34 cellular contexts compared by ENCODE assay signal in the genomic region with DNA sequence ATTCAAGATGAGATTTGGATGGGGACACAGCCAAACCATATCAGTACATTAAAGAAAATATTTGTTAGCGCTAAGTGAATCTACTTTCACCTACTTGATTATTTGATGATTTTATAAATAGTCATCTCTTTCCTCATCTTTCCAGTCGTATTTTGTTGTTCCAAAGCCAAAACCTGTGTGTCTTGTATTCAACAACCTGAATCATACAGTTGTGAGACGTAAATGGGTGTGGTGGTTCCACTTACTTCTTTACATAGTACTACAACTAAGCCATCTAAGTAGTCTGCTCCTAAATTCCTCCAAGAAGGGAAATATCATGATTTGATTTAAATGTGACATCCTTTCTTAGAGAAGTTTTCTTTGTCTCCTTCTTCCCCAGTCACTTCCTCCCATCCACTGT.
A peak's percentile ranks its signal among the peaks of the same experiment; 100 is the strongest.
DNase-seq lines count a peak whose midpoint lies in the region; ATAC-seq, FAIRE-seq and TF ChIP-seq lines count a peak whose summit lies in the region.
"Had no signal": no experiment of that assay in that cellular context is flagged by ENCODE, and none has a peak within 500 bp of the region (broad histone marks: within the 10 kb centered on the region; RNA-seq: fewer than 3 reads in every experiment).

No MANE protein-coding gene starts in this region.

- CTCF ChIA-PET in A549 (lab: Yijun Ruan, JAX), result no interaction called here

- POLR2A ChIA-PET in A549 (lab: Yijun Ruan, JAX), result no interaction called here

- H3K4me2 ChIP-seq in A549, result no peak overlapping the region
- H3K4me2 ChIP-seq: BLaER1; BLaER1 treated with 17β-estradiol and CSF1 and Interleukin-3, amounts not matched to agents 10 nM and 100 nM had no signal

- ATAC-seq in A549 (no peak), esophagus mucosa (peak; percentile 85)
- ATAC-seq in activated CD4-positive, CD25-positive, alpha-beta regulatory T cell treated with anti-CD3 and anti-CD28 coated beads, Interleukin-2, amount 50 U/mL, for 24 hours, result no peak
- ATAC-seq: CD8-positive, alpha-beta T cell had no signal

- TF ChIP-seq RAD21 in A549 (conservative IDR thresholded peaks at IDR 0.05 in 1 of 2, IDR thresholded peaks at IDR 0.05 in 1 of 2), result no peak

- no peak for TF ChIP-seq CTCF in A549 (IDR thresholded peaks at IDR 0.05)
- TF ChIP-seq CTCF in bronchial epithelial cell (IDR thresholded peaks at IDR 0.05; ENCODE audit: insufficient read depth, low read length, severe bottlenecking), result no peak
- no peak for TF ChIP-seq CTCF in epithelial cell of esophagus (IDR thresholded peaks at IDR 0.05; ENCODE audit: insufficient read depth, low read depth, low read length, missing control alignments)
- no peak for TF ChIP-seq CTCF in esophagus muscularis mucosa (IDR thresholded peaks at IDR 0.05)

- H3K27me3 ChIP-seq in bronchial epithelial cell (ENCODE audit: control insufficient read depth, insufficient read depth, low read length) (no peaks in the 10 kb centered on the region), esophagus muscularis mucosa (no peaks in the 10 kb centered on the region)
- H3K27me3 ChIP-seq: BLaER1; BLaER1 treated with 17β-estradiol and CSF1 and Interleukin-3, amounts not matched to agents 10 nM and 100 nM had no signal

- H3K36me3 ChIP-seq in bronchial epithelial cell (ENCODE audit: control insufficient read depth, insufficient read depth, low read length), result no peaks in the 10 kb centered on the region
- no peaks in the 10 kb centered on the region for H3K36me3 ChIP-seq in esophagus muscularis mucosa
- H3K36me3 ChIP-seq: BE2C had no signal

- H3K4me1 ChIP-seq in A549 (no peaks in the 10 kb centered on the region), esophagus muscularis mucosa (no peaks in the 10 kb centered on the region)
- H3K4me1 ChIP-seq: BE2C; BLaER1; BLaER1 treated with 17β-estradiol and CSF1 and Interleukin-3, amounts not matched to agents 10 nM and 100 nM; Caco-2 had no signal

- intact Hi-C loops in esophagus muscularis mucosa (cut with DNase I), result no loop called here

- no peak for DNase-seq in A549 (ENCODE audit: low read depth in 1 of 2, low spot score in 1 of 2)
- DNase-seq in bronchial epithelial cell (ENCODE audit: low read depth), result peak; percentile 57
- DNase-seq in epithelial cell of esophagus (ENCODE audit: low read depth), result peak; percentile 75
- DNase-seq in NCI-H1092 treated with DMSO at 0.1 percent for 48 hours (lab: John Stamatoyannopoulos, UW), result no peak
- DNase-seq in esophagus muscularis mucosa (ENCODE audit: extremely low spot score), result no peak
- DNase-seq in NCI-H526 (lab: John Stamatoyannopoulos, UW), result no peak
- DNase-seq: 8988T; ACHN; AML-193; BE2C; C1 segment of cervical spinal cord; Caco-2; Calu3; CD4-positive, alpha-beta memory T cell; CD4-positive, alpha-beta T cell; CD4-positive, CD25-positive, alpha-beta regulatory T cell; CD8-positive, alpha-beta memory T cell; CD8-positive, alpha-beta T cell; COR-L47; DMS 273 treated with DMSO at 0.1 percent for 48 hours; DMS153; DMS53; DMS79; DMS79 treated with DMSO at 0.1 percent for 48 hours; DND-41; EL had no signal

- TF ChIP-seq EP300 in A549 (IDR thresholded peaks at IDR 0.05) (no peak), esophagus muscularis mucosa (IDR thresholded peaks at IDR 0.05) (no peak)

- WGBS in A549 (ENCODE audit: missing lambda C conversion rate), result 41% methylated on average over 3 of the region's 3 CpGs
- 77% methylated on average over 3 of the region's 3 CpGs for WGBS in esophagus muscularis mucosa

- TF ChIP-seq POLR2A in A549 (IDR thresholded peaks at IDR 0.05; ENCODE audit: low read length), result no peak
- no peak for TF ChIP-seq POLR2A in esophagus muscularis mucosa (IDR thresholded peaks at IDR 0.05; ENCODE audit: low read depth)

- FAIRE-seq in A549 (lab: Jason Lieb, UNC) (no peak), bronchial epithelial cell (lab: Jason Lieb, UNC) (no peak)
- FAIRE-seq: A204.1, D721Med had no signal

- H3K27ac ChIP-seq in A549, result no peak overlapping the region
- H3K27ac ChIP-seq in esophagus muscularis mucosa (replicated peaks in 1 of 4), result no peak overlapping the region
- H3K27ac ChIP-seq: 22Rv1; BLaER1; BLaER1 treated with 17β-estradiol and CSF1 and Interleukin-3, amounts not matched to agents 10 nM and 100 nM; C4-2B had no signal

- H3K9me3 ChIP-seq in A549 (no peaks in the 10 kb centered on the region), esophagus muscularis mucosa (no peaks in the 10 kb centered on the region)
- H3K9me3 ChIP-seq: BE2C, BLaER1, Caco-2 had no signal

- no peak overlapping the region for H3K4me3 ChIP-seq in A549
- H3K4me3 ChIP-seq in bronchial epithelial cell (ENCODE audit: low read depth, low read length), result no peak overlapping the region
- H3K4me3 ChIP-seq in epithelial cell of esophagus (ENCODE audit: low read length), result no peak overlapping the region
- no peak overlapping the region for H3K4me3 ChIP-seq in esophagus muscularis mucosa
- H3K4me3 ChIP-seq: BLaER1; BLaER1 treated with 17β-estradiol and CSF1 and Interleukin-3, amounts not matched to agents 10 nM and 100 nM had no signal

TF ChIP-seq in A549, 52 proteins besides CTCF, POLR2A, EP300 and RAD21:
- TF ChIP-seq BHLHE40 (IDR thresholded peaks at IDR 0.05; ENCODE audit: low read depth, low read length) (no peak), RNF2 (IDR thresholded peaks at IDR 0.05; ENCODE audit: borderline replicate concordance, low read depth) (0 out of 2 replicates have a peak, but pooled peaks have one; percentile 12), TFCP2L1 (CRISPR knock-in tag; IDR thresholded peaks at IDR 0.05) (no peak), NPAS2 (CRISPR knock-in tag; IDR thresholded peaks at IDR 0.05; ENCODE audit: borderline replicate concordance) (no peak), ZNF302 (CRISPR knock-in tag; IDR thresholded peaks at IDR 0.05) (no peak)
- TF ChIP-seq, protein P1, sequence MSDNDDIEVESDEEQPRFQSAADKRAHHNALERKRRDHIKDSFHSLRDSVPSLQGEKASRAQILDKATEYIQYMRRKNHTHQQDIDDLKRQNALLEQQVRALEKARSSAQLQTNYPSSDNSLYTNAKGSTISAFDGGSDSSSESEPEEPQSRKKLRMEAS (IDR thresholded peaks at IDR 0.05), result no peak

Comparison
In these comparisons a context has a peak if more than half of its experiments do, and no peak if none do; other contexts are left out.
1. DNase-seq: peak in bronchial epithelial cell (single experiment) and epithelial cell of esophagus (single experiment); none in A549 (0 of 2), NCI-H1092 treated with DMSO at 0.1 percent for 48 hours (single experiment), esophagus muscularis mucosa (single experiment) and NCI-H526 (0 of 2).